Comparison of ENCODE assay signal across 9 cellular contexts in genomic region chr3:52218026-52218425, GRCh38. TPM values are rescaled to one million over a fixed set of nuclear protein-coding genes. Genes with fewer than 3 reads are reported as not detected.
DNase-seq lines count a peak whose midpoint lies in the region; ATAC-seq and TF ChIP-seq lines count a peak whose summit lies in the region.
"Had no signal": no experiment of that assay in that cellular context is flagged by ENCODE, and none has a peak within 500 bp of the region (broad histone marks: within the 10 kb centered on the region; RNA-seq: fewer than 3 reads in every experiment).

No MANE protein-coding gene starts in this region.

- no peaks in the 10 kb centered on the region for H3K79me2 ChIP-seq in osteoblast (ENCODE audit: insufficient read depth, low read length)

- no peak overlapping the region for H2AFZ ChIP-seq in osteoblast (ENCODE audit: low read length)

- no peak overlapping the region for H3K4me3 Mint-ChIP-seq in CD14-positive monocyte
- peak overlapping the region in 2 of 4 donors; percentile 47 to 76 for H3K4me3 Mint-ChIP-seq in IgD-negative memory B cell

- TF ChIP-seq CTCF in CD14-positive monocyte (IDR thresholded peaks at IDR 0.05), result no peak
- no peak for TF ChIP-seq CTCF in osteoblast (IDR thresholded peaks at IDR 0.05; ENCODE audit: extremely low read depth, low read depth, low read length)

- H4K20me1 ChIP-seq in osteoblast (ENCODE audit: insufficient read depth, low read length), result peaks cover 3% of the 10 kb centered on the region

- H3K9ac ChIP-seq in duodenal mucosa (ENCODE audit: low read depth in 1 of 2, low read length in 2 of 2), result no peak overlapping the region

- H3K27me3 ChIP-seq in duodenal mucosa (ENCODE audit: control insufficient read depth in 1 of 2, insufficient read depth in 2 of 2, low read length in 2 of 2) (no peaks in the 10 kb centered on the region), osteoblast (ENCODE audit: insufficient read depth, low read length) (no peaks in the 10 kb centered on the region)

- peaks cover 0 to 3% (median 0%) of the 10 kb centered on the region in 3 donors for H3K27me3 Mint-ChIP-seq in CD14-positive monocyte (ENCODE audit: low read depth in 3 of 3)
- no peaks in the 10 kb centered on the region for H3K27me3 Mint-ChIP-seq in IgD-negative memory B cell

- no peak for ATAC-seq in GM18861 (IDR thresholded peaks at IDR 0.05; ENCODE audit: unreplicated experiment)

- no peaks in the 10 kb centered on the region for H3K9me3 ChIP-seq in duodenal mucosa (ENCODE audit: control insufficient read depth in 1 of 2, low read length in 2 of 2)
- no peaks in the 10 kb centered on the region for H3K9me3 ChIP-seq in osteoblast (ENCODE audit: low read depth, low read length)

- H3K4me3 ChIP-seq in duodenal mucosa (ENCODE audit: low read depth in 1 of 2, low read length in 2 of 2) (peak overlapping the region in 1 of 2 donors; percentile 47), osteoblast (ENCODE audit: insufficient read depth, low read length) (no peak overlapping the region)
- H3K4me3 ChIP-seq: coronary artery had no signal

- H3K36me3 Mint-ChIP-seq in CD14-positive monocyte, result peaks cover 48 to 49% of the 10 kb centered on the region in 2 donors
- H3K36me3 Mint-ChIP-seq in IgD-negative memory B cell, result no peaks in the 10 kb centered on the region

- H3K4me1 ChIP-seq in duodenal mucosa (ENCODE audit: control insufficient read depth in 1 of 2, insufficient read depth in 2 of 2, low read length in 2 of 2) (peaks cover 36 to 56% of the 10 kb centered on the region in 2 donors), osteoblast (ENCODE audit: insufficient read depth, low read length) (peaks cover 9% of the 10 kb centered on the region)

- peak; percentile 16 for DNase-seq in CD14-positive monocyte (ENCODE audit: low spot score)
- peak; percentile 85 for DNase-seq in osteoblast (ENCODE audit: insufficient read length, low spot score, missing footprints)
- DNase-seq in DMS153 (lab: John Stamatoyannopoulos, UW), result no peak
- no peak for DNase-seq in stimulated activated CD4-positive, alpha-beta T cell treated with anti-CD3 and anti-CD28 coated beads, Interleukin-2, amount 100 ng/mL, for 24 hours
- no peak for DNase-seq in NCI-H2107 treated with DMSO at 0.1 percent for 48 hours (lab: John Stamatoyannopoulos, UW; ENCODE audit: unreplicated experiment)

- H3K27ac Mint-ChIP-seq in CD14-positive monocyte, result peak overlapping the region in 1 of 7 donors; percentile 15
- H3K27ac Mint-ChIP-seq in IgD-negative memory B cell, result peak overlapping the region; percentile 47 to 86 (median 56)

- H3K9me3 Mint-ChIP-seq in CD14-positive monocyte (no peaks in the 10 kb centered on the region), IgD-negative memory B cell (no peaks in the 10 kb centered on the region)

- H3K4me2 ChIP-seq in osteoblast (ENCODE audit: insufficient read depth, low read length), result no peak overlapping the region

- H3K36me3 ChIP-seq in duodenal mucosa (ENCODE audit: control insufficient read depth in 1 of 2, insufficient read depth in 2 of 2, low read length in 2 of 2) (peaks cover 15 to 28% of the 10 kb centered on the region in 2 donors), osteoblast (ENCODE audit: insufficient read depth, low read length) (peaks cover 26% of the 10 kb centered on the region)

- H3K4me1 Mint-ChIP-seq in CD14-positive monocyte (peaks cover 41% of the 10 kb centered on the region), IgD-negative memory B cell (peaks cover 28 to 44% (median 34%) of the 10 kb centered on the region in 3 donors)

- intact Hi-C loops in CD14-positive monocyte (cut with micrococcal nuclease), result loop anchor here in 1 of 2 donors (5.0 kb wide), 1 partner anchor 51 kb away; no protein-coding TSS in a partner anchor

- peak overlapping the region; percentile 86 for H3K27ac ChIP-seq in duodenal mucosa (ENCODE audit: low read depth, low read length)
- no peak overlapping the region for H3K27ac ChIP-seq in osteoblast (ENCODE audit: low read depth, low read length)

RNA-seq across cellular contexts. Expression of gene TLR9, which starts 7.4 kb away (rescaled TPM):
- polyA plus RNA-seq in CD14-positive monocyte (not detected), IgD-negative memory B cell (10.4 TPM)
- total RNA-seq in osteoblast, result not detected in 2 replicates

RNA-seq across cellular contexts. Expression of gene ALAS1, which starts 20.1 kb away (rescaled TPM):
- 10 to 100 TPM; 20.9 to 38.7 TPM for polyA plus RNA-seq in CD14-positive monocyte
- polyA plus RNA-seq in IgD-negative memory B cell, result 24.8 TPM
- 35.4 and 39.1 TPM in 2 replicates for total RNA-seq in osteoblast

RNA-seq across cellular contexts. Expression of gene TWF2, which starts 20.9 kb away (rescaled TPM):
- 100 to 1,000 TPM; 176 to 199 TPM for polyA plus RNA-seq in CD14-positive monocyte
- polyA plus RNA-seq in IgD-negative memory B cell, result 108 TPM
- total RNA-seq in osteoblast, result 115 and 138 TPM in 2 replicates

RNA-seq across cellular contexts. Expression of gene PPM1M, which starts 27.5 kb away (rescaled TPM):
- polyA plus RNA-seq in CD14-positive monocyte, result 100 to 1,000 TPM in 1 of 2 donors, 10 to 100 TPM in 1; 92.8 to 120 TPM
- 51.3 TPM for polyA plus RNA-seq in IgD-negative memory B cell
- total RNA-seq in osteoblast, result 23.9 and 28.2 TPM in 2 replicates

Comparison
In these comparisons a context has a peak if more than half of its experiments do, and no peak if none do; other contexts are left out.
1. DNase-seq: peak in CD14-positive monocyte (single experiment) and osteoblast (single experiment); none in DMS153 (single experiment), stimulated activated CD4-positive, alpha-beta T cell treated with anti-CD3 and anti-CD28 coated beads, Interleukin-2, amount 100 ng/mL, for 24 hours (0 of 2) and NCI-H2107 treated with DMSO at 0.1 percent for 48 hours (single experiment).
2. RNA of gene TLR9, which starts 7.4 kb away (polyA plus RNA-seq): 10.4 TPM in IgD-negative memory B cell (single experiment); not detected in CD14-positive monocyte; every median in the first group is over 10 times any median in the second.